Comparison of ENCODE assay signal across 1 cellular context in the genomic region with DNA sequence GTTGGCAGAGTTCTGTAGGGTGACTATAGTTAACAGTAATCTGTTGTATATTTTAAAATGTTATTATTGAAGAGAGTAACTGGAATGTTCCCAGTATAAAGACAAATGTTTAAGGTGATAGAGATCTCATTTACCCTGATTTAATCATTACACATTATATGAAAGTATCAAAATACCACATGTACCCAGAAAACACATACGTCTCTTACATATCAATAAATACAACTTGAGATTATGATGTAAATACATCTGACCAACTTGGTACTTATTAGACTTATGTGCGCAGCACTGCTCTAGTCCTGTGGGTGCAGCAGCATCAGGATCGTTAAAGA.
TF ChIP-seq lines count a peak whose summit lies in the region.

No MANE protein-coding gene starts in this region.

TF ChIP-seq in H1, 55 proteins besides CTCF, POLR2A, EP300 and RAD21:
- TF ChIP-seq EGR1 (IDR thresholded peaks at IDR 0.05; ENCODE audit: borderline replicate concordance, low read depth, low read length) (no peak), SAP30 (IDR thresholded peaks at IDR 0.05; ENCODE audit: insufficient read depth, insufficient replicate concordance, low read length) (no peak), TAF7 (optimal IDR thresholded peaks at IDR 0.05; ENCODE audit: borderline replicate concordance, low read depth, low read length) (no peak), CEBPB (IDR thresholded peaks at IDR 0.05; ENCODE audit: low read depth, low read length) (no peak), YY1 (IDR thresholded peaks at IDR 0.05; ENCODE audit: low read depth, low read length) (no peak), EZH2 (IDR thresholded peaks at IDR 0.05; ENCODE audit: low read depth, low read length, severe bottlenecking) (no peak)
